ENCODE assay signal across 1 cellular context in genomic region chr2:37168217-37168981, GRCh38.
TF ChIP-seq lines count a peak whose summit lies in the region.

No MANE protein-coding gene starts in this region.

TF ChIP-seq in K562, 482 proteins besides CTCF, POLR2A, EP300 and RAD21 (continued from another document):
- peak; percentile 60; the same call in 1 of the 2 replicates for TF ChIP-seq IRF9 (tag; IDR thresholded peaks at IDR 0.05)
- 0 out of 2 replicates have a peak, but pooled peaks have one; percentile 24 for TF ChIP-seq POLR2H (tag; IDR thresholded peaks at IDR 0.05; ENCODE audit: low read depth)
- TF ChIP-seq MBD2 (IDR thresholded peaks at IDR 0.05; ENCODE audit: borderline replicate concordance, low read depth) = no peak
- no peak for TF ChIP-seq PREB (CRISPR knock-in tag; IDR thresholded peaks at IDR 0.05)
- no peak for TF ChIP-seq ZC3H4 (CRISPR knock-in tag; IDR thresholded peaks at IDR 0.05; ENCODE audit: borderline replicate concordance)
- no peak for TF ChIP-seq XRCC4 (IDR thresholded peaks at IDR 0.05; ENCODE audit: extremely low read depth, insufficient read depth, insufficient read length)
- TF ChIP-seq PHTF2 (CRISPR knock-in tag; IDR thresholded peaks at IDR 0.05) = no peak
- no peak for TF ChIP-seq NR1H2 (CRISPR knock-in tag; IDR thresholded peaks at IDR 0.05)
- no peak for TF ChIP-seq ZNF655 (CRISPR knock-in tag; IDR thresholded peaks at IDR 0.05)
- TF ChIP-seq POLR2AphosphoS5 (IDR thresholded peaks at IDR 0.05; ENCODE audit: control insufficient read depth, insufficient read depth, low read depth, low read length) = no peak
- no peak for TF ChIP-seq PATZ1 (CRISPR knock-in tag; IDR thresholded peaks at IDR 0.05; ENCODE audit: borderline replicate concordance)
- peak; percentile 94 for TF ChIP-seq CEBPB (tag; IDR thresholded peaks at IDR 0.05)
- no peak for TF ChIP-seq ZSCAN32 (CRISPR knock-in tag; IDR thresholded peaks at IDR 0.05)
- TF ChIP-seq ZNF224 (CRISPR knock-in tag; IDR thresholded peaks at IDR 0.05) = no peak
- no peak for TF ChIP-seq ZNF311 (CRISPR knock-in tag; IDR thresholded peaks at IDR 0.05)
- TF ChIP-seq TFE3 (CRISPR knock-in tag; IDR thresholded peaks at IDR 0.05) = no peak
- TF ChIP-seq THRA (IDR thresholded peaks at IDR 0.05) = 0 out of 2 replicates have a peak, but pooled peaks have one; percentile 6
- TF ChIP-seq ARID3B (CRISPR knock-in tag; IDR thresholded peaks at IDR 0.05; ENCODE audit: borderline replicate concordance) = no peak
- TF ChIP-seq POLR2G (IDR thresholded peaks at IDR 0.05; ENCODE audit: low read depth, low read length) = no peak
- TF ChIP-seq ZNF121 (CRISPR knock-in tag; conservative IDR thresholded peaks at IDR 0.05) = 0 out of 2 replicates have a peak, but pooled peaks have one; percentile 8
- TF ChIP-seq STAT5B (CRISPR knock-in tag; IDR thresholded peaks at IDR 0.05) = no peak
- no peak for TF ChIP-seq VEZF1 (CRISPR knock-in tag; IDR thresholded peaks at IDR 0.05)
- TF ChIP-seq MLX (CRISPR knock-in tag; conservative IDR thresholded peaks at IDR 0.05) = no peak
- no peak for TF ChIP-seq RFX5 (IDR thresholded peaks at IDR 0.05; ENCODE audit: low read depth, low read length)
- TF ChIP-seq ZNF280A (IDR thresholded peaks at IDR 0.05; ENCODE audit: low read depth, partially characterized antibody) = no peak
- TF ChIP-seq ZNF146 (CRISPR knock-in tag; IDR thresholded peaks at IDR 0.05; ENCODE audit: unreplicated experiment) = no peak
- TF ChIP-seq RBM39 (optimal IDR thresholded peaks at IDR 0.05; ENCODE audit: low read depth, low read length) = no peak
- no peak for TF ChIP-seq ZNF143 (CRISPR knock-in tag; IDR thresholded peaks at IDR 0.05)
- TF ChIP-seq ZNF778 (CRISPR knock-in tag; IDR thresholded peaks at IDR 0.05) = no peak
- TF ChIP-seq ZFP91 (CRISPR knock-in tag; IDR thresholded peaks at IDR 0.05) = no peak
- no peak for TF ChIP-seq KLF1 (tag; IDR thresholded peaks at IDR 0.05)
- TF ChIP-seq MAFG (tag; conservative IDR thresholded peaks at IDR 0.05) = no peak
TF ChIP-seq in K562: peak in this region for 6.
